ENCODE assay signal across 9 cellular contexts in the genomic region with DNA sequence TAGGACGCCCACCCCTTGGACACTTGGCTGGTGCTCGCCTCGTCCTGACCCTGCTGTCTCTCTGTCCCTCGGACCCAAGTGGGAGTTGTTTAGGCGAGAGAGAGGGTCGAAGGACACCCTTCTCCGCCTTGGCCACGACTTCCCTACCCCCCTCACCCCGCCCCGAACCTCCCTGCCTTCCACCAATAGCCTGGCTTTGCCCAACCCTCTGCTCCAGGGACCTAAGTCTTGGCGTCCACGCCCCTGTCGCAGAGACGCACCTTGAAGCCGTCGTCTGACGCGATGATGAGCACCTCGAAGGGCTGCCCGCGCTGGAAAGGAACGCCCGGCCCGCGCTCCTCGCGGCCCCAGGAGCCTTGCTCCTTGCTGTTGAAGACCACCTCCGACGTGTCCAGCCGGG. TPM values are rescaled to one million over a fixed set of nuclear protein-coding genes. Genes with fewer than 3 reads are reported as not detected.
"Had no signal": no experiment of that assay in that cellular context is flagged by ENCODE, and none has a peak within 500 bp of the region (broad histone marks: within the 10 kb centered on the region; RNA-seq: fewer than 3 reads in every experiment).

No MANE protein-coding gene starts in this region.

RNA-seq across cellular contexts. Expression of a gene that starts 1.7 kb away (rescaled TPM):
- total RNA-seq: activated CD4-positive, alpha-beta memory T cell treated with anti-CD3 and anti-CD28 coated beads, Interleukin-2, amount 10 ng/mL, durations not matched to agents 7 days and 5 days; activated CD4-positive, alpha-beta T cell treated with anti-CD3 and anti-CD28 coated beads for 36 hours; activated CD4-positive, alpha-beta T cell treated with anti-CD3 and anti-CD28 coated beads, Interleukin-2, amount 10 ng/mL, durations not matched to agents 7 days and 5 days; activated CD8-positive, alpha-beta memory T cell treated with anti-CD3 and anti-CD28 coated beads, Interleukin-2, amount 10 ng/mL, durations not matched to agents 7 days and 5 days; activated CD8-positive, alpha-beta T cell treated with anti-CD3 and anti-CD28 coated beads, Interleukin-2, amount 10 ng/mL, durations not matched to agents 7 days and 5 days; activated naive CD8-positive, alpha-beta T cell treated with anti-CD3 and anti-CD28 coated beads, Interleukin-2, amount 10 ng/mL, durations not matched to agents 7 days and 5 days; activated T-helper 2 cell treated with anti-CD3 and anti-CD28 coated beads, Interferon-gamma antibody, Interleukin-2, Interleukin-4, amounts not matched to agents 10 μg/mL and 5 μg/mL and 100 μg/mL, durations not matched to agents 14 hours and 24 hours and 36 hours; ascending aorta; cardiac septum had no signal

RNA-seq across cellular contexts. Expression of a gene that starts 17.4 kb away (rescaled TPM):
- total RNA-seq: activated CD4-positive, alpha-beta memory T cell treated with anti-CD3 and anti-CD28 coated beads, Interleukin-2, amount 10 ng/mL, durations not matched to agents 7 days and 5 days; activated CD4-positive, alpha-beta T cell treated with anti-CD3 and anti-CD28 coated beads for 36 hours; activated CD4-positive, alpha-beta T cell treated with anti-CD3 and anti-CD28 coated beads, Interleukin-2, amount 10 ng/mL, durations not matched to agents 7 days and 5 days; activated CD8-positive, alpha-beta memory T cell treated with anti-CD3 and anti-CD28 coated beads, Interleukin-2, amount 10 ng/mL, durations not matched to agents 7 days and 5 days; activated CD8-positive, alpha-beta T cell treated with anti-CD3 and anti-CD28 coated beads, Interleukin-2, amount 10 ng/mL, durations not matched to agents 7 days and 5 days; activated naive CD8-positive, alpha-beta T cell treated with anti-CD3 and anti-CD28 coated beads, Interleukin-2, amount 10 ng/mL, durations not matched to agents 7 days and 5 days; activated T-helper 2 cell treated with anti-CD3 and anti-CD28 coated beads, Interferon-gamma antibody, Interleukin-2, Interleukin-4, amounts not matched to agents 10 μg/mL and 5 μg/mL and 100 μg/mL, durations not matched to agents 14 hours and 24 hours and 36 hours; ascending aorta; cardiac septum had no signal

RNA-seq across cellular contexts. Expression of a gene that starts 27.3 kb away (rescaled TPM):
- total RNA-seq: ascending aorta had no signal

RNA-seq across cellular contexts. Expression of a gene that starts 41.2 kb away (rescaled TPM):
- total RNA-seq: ascending aorta had no signal
